In the genomic region with DNA sequence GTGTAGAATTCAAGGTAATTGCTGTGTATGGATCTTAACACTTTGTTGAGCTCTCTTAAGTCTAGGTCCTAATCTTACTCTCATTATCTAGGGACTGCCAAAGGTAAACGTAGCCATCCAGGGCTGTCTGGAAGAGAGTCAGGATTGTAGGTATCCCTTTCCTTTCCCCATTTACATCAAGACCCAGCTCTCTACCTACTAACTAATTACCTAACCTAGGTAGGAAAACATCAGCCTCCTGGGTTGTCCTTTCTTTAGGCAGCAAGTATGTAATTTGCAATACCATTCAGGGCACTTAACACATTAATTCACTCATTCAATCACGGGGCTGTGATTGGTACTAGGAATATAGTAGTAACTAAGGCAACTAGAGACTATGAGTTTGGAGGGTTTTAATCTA, we compare ENCODE assay signal across 25 cellular contexts.
"Had no signal": no experiment of that assay in that cellular context is flagged by ENCODE, and none has a peak within 500 bp of the region (broad histone marks: within the 10 kb centered on the region; RNA-seq: fewer than 3 reads in every experiment).

No MANE protein-coding gene starts in this region.

- H3K36me3 Mint-ChIP-seq: mesothelial cell of epicardium, naive B cell had no signal

- H3K4me3 ChIP-seq: esophagus squamous epithelium, gastrocnemius medialis, heart right ventricle, left lung, lower lobe of right lung, mucosa of descending colon had no signal

- H3K27ac ChIP-seq: epithelial cell of prostate, esophagus squamous epithelium, gastrocnemius medialis, heart right ventricle, left lung, lower lobe of right lung had no signal

- H3K9me3 ChIP-seq: esophagus squamous epithelium, gastrocnemius medialis, heart right ventricle, left lung, lower lobe of right lung, mucosa of descending colon had no signal

- FAIRE-seq: keratinocyte had no signal

- H3K4me3 Mint-ChIP-seq: dendritic cell treated with granulocyte-macrophage colony-stimulating factor and Interleukin-4, amounts not matched to agents 40 ng/mL and 50 ng/mL, for 4 days; effector memory CD8-positive, alpha-beta T cell; endodermal cell; mesothelial cell of epicardium; naive B cell had no signal

- H3K27ac Mint-ChIP-seq: dendritic cell treated with granulocyte-macrophage colony-stimulating factor and Interleukin-4, amounts not matched to agents 40 ng/mL and 50 ng/mL, for 4 days; effector memory CD8-positive, alpha-beta T cell; endodermal cell; mesothelial cell of epicardium had no signal

- H3K4me1 ChIP-seq: gastrocnemius medialis, heart right ventricle, left lung, lower lobe of right lung had no signal

- H3K9me3 Mint-ChIP-seq: dendritic cell treated with granulocyte-macrophage colony-stimulating factor and Interleukin-4, amounts not matched to agents 40 ng/mL and 50 ng/mL, for 4 days; effector memory CD8-positive, alpha-beta T cell; endodermal cell; mesothelial cell of epicardium had no signal

- DNase-seq: cortex of kidney; effector CD8-positive, alpha-beta T cell; effector memory CD8-positive, alpha-beta T cell; endodermal cell; erythroblast; esophagus squamous epithelium; foreskin fibroblast; foreskin melanocyte; gastrocnemius medialis; glutamatergic neuron; head of caudate nucleus; heart right ventricle; hippocampal formation; left cardiac atrium; left lung; left ventricle myocardium superior; lower lobe of right lung; mesenchymal stem cell; mucosa of descending colon; naive B cell had no signal

- ATAC-seq: effector memory CD8-positive, alpha-beta T cell; esophagus mucosa; gastrocnemius medialis; heart right ventricle; left cardiac atrium; left lung; left ventricle myocardium superior; lower lobe of right lung; mucosa of descending colon had no signal

- H3K27me3 ChIP-seq: esophagus squamous epithelium, gastrocnemius medialis, heart right ventricle, left lung had no signal

- H3K36me3 ChIP-seq: esophagus squamous epithelium, gastrocnemius medialis, heart right ventricle, left lung, lower lobe of right lung had no signal

- H3K4me1 Mint-ChIP-seq: mesothelial cell of epicardium, naive B cell had no signal
